Comparison of ENCODE assay signal across 8 cellular contexts in genomic region chr3:184361532-184361931, GRCh38. TPM values are rescaled to one million over a fixed set of nuclear protein-coding genes. Genes with fewer than 3 reads are reported as not detected.
DNase-seq lines count a peak whose midpoint lies in the region; ATAC-seq and TF ChIP-seq lines count a peak whose summit lies in the region.

Gene CLCN2, minus strand, starts transcription at chr3:184361605. Its CDS starts 126 bp downstream, at chr3:184361479.
Gene POLR2H, plus strand, starts transcription at chr3:184361710. Its CDS starts 1,783 bp downstream, at chr3:184363493.

- peaks cover 8% of the 10 kb centered on the region for H3K4me1 ChIP-seq in RWPE2 (ENCODE audit: insufficient read depth, poor library complexity, severe bottlenecking)

- no peak for TF ChIP-seq CTCF in CD14-positive monocyte (IDR thresholded peaks at IDR 0.05)
- TF ChIP-seq CTCF in RWPE2 (IDR thresholded peaks at IDR 0.05; ENCODE audit: poor library complexity, severe bottlenecking), result no peak
- TF ChIP-seq CTCF in retinal pigment epithelial cell (conservative IDR thresholded peaks at IDR 0.05; ENCODE audit: low read depth, low read length), result no peak

- ATAC-seq in HG03520 (IDR thresholded peaks at IDR 0.05; ENCODE audit: unreplicated experiment) (peak; percentile 28), RWPE2 (ENCODE audit: low read depth) (peak; percentile 48), HG03378 (IDR thresholded peaks at IDR 0.05; ENCODE audit: unreplicated experiment) (no peak)

- peaks cover 25% of the 10 kb centered on the region for H3K4me1 Mint-ChIP-seq in CD14-positive monocyte

- peak within 1 kb of the TSS; percentile 59 to 91 (median 85) for H3K27ac Mint-ChIP-seq in CD14-positive monocyte

- H3K9me3 Mint-ChIP-seq in CD14-positive monocyte, result peaks cover 0 to 2% (median 0%) of the 10 kb centered on the region in 7 donors

- H3K9me3 ChIP-seq in RWPE2 (ENCODE audit: severe bottlenecking), result no peaks in the 10 kb centered on the region

- peaks cover 10 to 16% of the 10 kb centered on the region in 2 donors for H3K36me3 Mint-ChIP-seq in CD14-positive monocyte

- no peaks in the 10 kb centered on the region for H3K27me3 ChIP-seq in RWPE2 (ENCODE audit: insufficient read depth, poor library complexity, severe bottlenecking)

- peak within 1 kb of the TSS; percentile 94 for H3K27ac ChIP-seq in RWPE2 (ENCODE audit: poor library complexity, severe bottlenecking)

- H3K4me3 Mint-ChIP-seq in CD14-positive monocyte, result peak within 1 kb of the TSS; percentile 92 to 97

- no peak for DNase-seq in CD14-positive monocyte (ENCODE audit: low spot score)
- DNase-seq in GM19238 (ENCODE audit: insufficient read length, low spot score), result peak; percentile 54
- DNase-seq in RWPE2 (ENCODE audit: low spot score), result peak; percentile 72
- peak in 55 of 58 donors; percentile 31 to 82 (median 66) for DNase-seq in anterior cingulate cortex (lab: John Stamatoyannopoulos, UW)
- DNase-seq in hypothalamus (lab: John Stamatoyannopoulos, UW), result peak in 44 of 51 donors; percentile 34 to 83 (median 67)
- no peak for DNase-seq in retinal pigment epithelial cell (ENCODE audit: low read depth)

- intact Hi-C loops in CD14-positive monocyte (cut with micrococcal nuclease), result no loop called here

- H3K4me3 ChIP-seq in RWPE2 (ENCODE audit: severe bottlenecking) (peak within 1 kb of the TSS; percentile 88), retinal pigment epithelial cell (ENCODE audit: low read length) (peak within 1 kb of the TSS; percentile 86)

- H3K36me3 ChIP-seq in RWPE2 (ENCODE audit: low read depth), result peaks cover 22% of the 10 kb centered on the region

- peaks cover 12 to 15% (median 14%) of the 10 kb centered on the region in 3 donors for H3K27me3 Mint-ChIP-seq in CD14-positive monocyte (ENCODE audit: low read depth in 3 of 3)

RNA-seq across cellular contexts. Expression of gene CLCN2, which starts in this region (rescaled TPM):
- under 1 TPM in 1 of 2 donors, not detected in 1; 0.16 TPM for polyA plus RNA-seq in CD14-positive monocyte

RNA-seq across cellular contexts. Expression of gene POLR2H, which starts in this region (rescaled TPM):
- polyA plus RNA-seq in CD14-positive monocyte, result 10 to 100 TPM; 21.7 to 24.6 TPM

Comparison
In these comparisons a context has a peak if more than half of its experiments do, and no peak if none do; other contexts are left out.
1. DNase-seq: peak in GM19238 (single experiment), RWPE2 (single experiment), anterior cingulate cortex (55 of 58) and hypothalamus (44 of 51); none in CD14-positive monocyte (single experiment) and retinal pigment epithelial cell (single experiment).